1 cellular context compared by ENCODE assay signal in genomic region chr16:81549547-81550411, GRCh38.
A peak's percentile ranks its signal among the peaks of the same experiment; 100 is the strongest.
TF ChIP-seq lines count a peak whose summit lies in the region.

No MANE protein-coding gene starts in this region.

TF ChIP-seq in HepG2, 621 proteins besides CTCF, POLR2A, EP300 and RAD21 (continued from another document and continues in another):
- TF ChIP-seq KIAA2018 (CRISPR knock-in tag; IDR thresholded peaks at IDR 0.05; ENCODE audit: borderline replicate concordance) (peak; percentile 83; the same call in 1 of the 2 replicates), FOXM1 (CRISPR knock-in tag; IDR thresholded peaks at IDR 0.05) (no peak), ELK4 (CRISPR knock-in tag; IDR thresholded peaks at IDR 0.05; ENCODE audit: borderline replicate concordance) (no peak), TCF7 (IDR thresholded peaks at IDR 0.05; ENCODE audit: low read depth) (no peak; the same call in 1 of the 2 replicates), ZSCAN25 (CRISPR knock-in tag; IDR thresholded peaks at IDR 0.05) (peak; percentile 24; the same call in 1 of the 2 replicates), ZNF891 (CRISPR knock-in tag; IDR thresholded peaks at IDR 0.05) (peak; percentile 6; the same call in 1 of the 2 replicates), ZNF580 (CRISPR knock-in tag; IDR thresholded peaks at IDR 0.05; ENCODE audit: borderline replicate concordance, low read depth) (no peak; the same call in 1 of the 2 replicates), ZIK1 (CRISPR knock-in tag; IDR thresholded peaks at IDR 0.05; ENCODE audit: borderline replicate concordance, low read depth) (peak; percentile 78; the same call in 1 of the 2 replicates), ZNF530 (CRISPR knock-in tag; IDR thresholded peaks at IDR 0.05; ENCODE audit: low read depth) (no peak), TOE1 (CRISPR knock-in tag; IDR thresholded peaks at IDR 0.05) (no peak), ZNF652 (CRISPR knock-in tag; IDR thresholded peaks at IDR 0.05; ENCODE audit: borderline replicate concordance, low read depth) (no peak), THAP11 (CRISPR knock-in tag; IDR thresholded peaks at IDR 0.05) (no peak), ZXDC (CRISPR knock-in tag; IDR thresholded peaks at IDR 0.05) (peak; percentile 2; the same call in 1 of the 2 replicates), TAF1 (CRISPR knock-in tag; IDR thresholded peaks at IDR 0.05) (no peak), ZMYM3 (CRISPR knock-in tag; IDR thresholded peaks at IDR 0.05) (peak; percentile 98), ZSCAN9 (CRISPR knock-in tag; IDR thresholded peaks at IDR 0.05; ENCODE audit: borderline replicate concordance) (no peak), HOXA9 (CRISPR knock-in tag; IDR thresholded peaks at IDR 0.05; ENCODE audit: borderline replicate concordance) (0 out of 2 replicates have a peak, but pooled peaks have one; percentile 48), FOXA1 (IDR thresholded peaks at IDR 0.05) (no peak), FOXA1 (CRISPR knock-in tag; IDR thresholded peaks at IDR 0.05) (peak; percentile 3; the same call in 1 of the 2 replicates), UBTF (CRISPR knock-in tag; IDR thresholded peaks at IDR 0.05) (no peak; the same call in 1 of the 2 replicates), ZNF775 (CRISPR knock-in tag; IDR thresholded peaks at IDR 0.05; ENCODE audit: borderline replicate concordance) (no peak; the same call in 1 of the 2 replicates), IKZF1 (IDR thresholded peaks at IDR 0.05) (no peak), CREBL2 (CRISPR knock-in tag; IDR thresholded peaks at IDR 0.05; ENCODE audit: borderline replicate concordance) (peak; percentile 23; the same call in 1 of the 2 replicates), ZBTB1 (CRISPR knock-in tag; IDR thresholded peaks at IDR 0.05; ENCODE audit: borderline replicate concordance) (no peak), RXRA (CRISPR knock-in tag; IDR thresholded peaks at IDR 0.05) (0 out of 2 replicates have a peak, but pooled peaks have one; percentile 6), ZNF33A (CRISPR knock-in tag; IDR thresholded peaks at IDR 0.05; ENCODE audit: borderline replicate concordance) (no peak), ZBTB20 (CRISPR knock-in tag; IDR thresholded peaks at IDR 0.05; ENCODE audit: borderline replicate concordance, low read depth) (no peak), THYN1 (CRISPR knock-in tag; IDR thresholded peaks at IDR 0.05; ENCODE audit: borderline replicate concordance, low read depth) (no peak), ZNF605 (CRISPR knock-in tag; IDR thresholded peaks at IDR 0.05) (no peak; the same call in 1 of the 2 replicates), FOXO4 (CRISPR knock-in tag; conservative IDR thresholded peaks at IDR 0.05) (peak; percentile 47; the same call in 1 of the 2 replicates), FOSL2 (CRISPR knock-in tag; IDR thresholded peaks at IDR 0.05) (no peak), THAP7 (CRISPR knock-in tag; IDR thresholded peaks at IDR 0.05) (no peak), PITX1 (CRISPR knock-in tag; IDR thresholded peaks at IDR 0.05) (no peak), PAWR (CRISPR knock-in tag; IDR thresholded peaks at IDR 0.05; ENCODE audit: borderline replicate concordance) (no peak; the same call in 1 of the 2 replicates), ARNT2 (CRISPR knock-in tag; IDR thresholded peaks at IDR 0.05; ENCODE audit: low read depth) (0 out of 2 replicates have a peak, but pooled peaks have one; percentile 16), ZNF576 (CRISPR knock-in tag; IDR thresholded peaks at IDR 0.05) (no peak), MXD4 (CRISPR knock-in tag; IDR thresholded peaks at IDR 0.05) (no peak; the same call in 1 of the 2 replicates), KLF13 (CRISPR knock-in tag; IDR thresholded peaks at IDR 0.05) (no peak)
